ENCODE assay signal across 1 cellular context in genomic region chr6:135812085-135812526, GRCh38.
TF ChIP-seq lines count a peak whose summit lies in the region.

No MANE protein-coding gene starts in this region.

TF ChIP-seq in HCT116, 20 proteins besides CTCF, POLR2A, EP300 and RAD21 (continued from another document):
- TF ChIP-seq MAX (IDR thresholded peaks at IDR 0.05) = no peak
